Comparison of ENCODE assay signal across 8 cellular contexts in genomic region chr16:7167651-7168050, GRCh38.
"Had no signal": no experiment of that assay in that cellular context is flagged by ENCODE, and none has a peak within 500 bp of the region (broad histone marks: within the 10 kb centered on the region; RNA-seq: fewer than 3 reads in every experiment).

No MANE protein-coding gene starts in this region.

- H3K4me3 ChIP-seq: GM23248, HAP-1, K562 had no signal

- ATAC-seq: HCT116, K562 had no signal

- H3K36me3 ChIP-seq: HAP-1 had no signal

- H3K4me1 ChIP-seq: HAP-1 had no signal

- DNase-seq: GM23248, GOT3, H7, HFFc6, IMR-90 had no signal

- H3K9me3 ChIP-seq: HAP-1 had no signal
